ENCODE assay signal across 12 cellular contexts in genomic region chr9:21852751-21853150, GRCh38. TPM values are rescaled to one million over a fixed set of nuclear protein-coding genes. Genes with fewer than 3 reads are reported as not detected.
DNase-seq lines count a peak whose midpoint lies in the region; ATAC-seq, FAIRE-seq and TF ChIP-seq lines count a peak whose summit lies in the region.
"Had no signal": no experiment of that assay in that cellular context is flagged by ENCODE, and none has a peak within 500 bp of the region (broad histone marks: within the 10 kb centered on the region; RNA-seq: fewer than 3 reads in every experiment).

No MANE protein-coding gene starts in this region.

- intact Hi-C loops in testis (cut with DNase I; ENCODE audit: low total_unique reads): no loop called here

- peak overlapping the region; percentile 59 for H3K27ac ChIP-seq in RWPE2 (ENCODE audit: poor library complexity, severe bottlenecking)
- H3K27ac ChIP-seq in testis: no peak overlapping the region
- no peak overlapping the region for H3K27ac ChIP-seq in gastroesophageal sphincter
- H3K27ac ChIP-seq: adrenal gland, BLaER1, WERI-Rb-1 had no signal

- H3K4me3 ChIP-seq in RWPE2 (ENCODE audit: severe bottlenecking): no peak overlapping the region
- no peak overlapping the region for H3K4me3 ChIP-seq in testis
- no peak overlapping the region for H3K4me3 ChIP-seq in gastroesophageal sphincter
- H3K4me3 ChIP-seq: adrenal gland, BLaER1 had no signal

- H3K4me1 ChIP-seq in RWPE2 (ENCODE audit: insufficient read depth, poor library complexity, severe bottlenecking) (peaks cover 34% of the 10 kb centered on the region), testis (no peaks in the 10 kb centered on the region), gastroesophageal sphincter (peaks cover 0 to 6% (median 0%) of the 10 kb centered on the region in 3 donors)

- no peak for TF ChIP-seq POLR2A in GM12891 (IDR thresholded peaks at IDR 0.05; ENCODE audit: low read depth, low read length)
- no peak for TF ChIP-seq POLR2A in testis (IDR thresholded peaks at IDR 0.05)
- TF ChIP-seq POLR2A in gastroesophageal sphincter (IDR thresholded peaks at IDR 0.05): no peak

- no peak for FAIRE-seq in GM12891 (lab: Jason Lieb, UNC)

- H3K27me3 ChIP-seq in RWPE2 (ENCODE audit: insufficient read depth, poor library complexity, severe bottlenecking) (no peaks in the 10 kb centered on the region), testis (no peaks in the 10 kb centered on the region), gastroesophageal sphincter (no peaks in the 10 kb centered on the region)
- H3K27me3 ChIP-seq: adrenal gland, BLaER1 had no signal

- no peak for TF ChIP-seq CTCF in RWPE2 (IDR thresholded peaks at IDR 0.05; ENCODE audit: poor library complexity, severe bottlenecking)
- TF ChIP-seq CTCF in testis (IDR thresholded peaks at IDR 0.05): no peak
- no peak for TF ChIP-seq CTCF in gastroesophageal sphincter (IDR thresholded peaks at IDR 0.05)
- TF ChIP-seq CTCF in omental fat pad (IDR thresholded peaks at IDR 0.05): no peak

- H3K9me3 ChIP-seq in RWPE2 (ENCODE audit: severe bottlenecking) (no peaks in the 10 kb centered on the region), testis (no peaks in the 10 kb centered on the region), gastroesophageal sphincter (peaks cover 0 to 17% (median 0%) of the 10 kb centered on the region in 3 donors)
- H3K9me3 ChIP-seq: adrenal gland had no signal

- WGBS in testis, 2 donors: 71 to 73% methylated on average over 3 of the region's 3 CpGs
- WGBS in gastroesophageal sphincter (ENCODE audit: low coverage in 1 of 2), 2 donors: 57 to 58% methylated on average over 3 of the region's 3 CpGs

- no peak for TF ChIP-seq EP300 in gastroesophageal sphincter (IDR thresholded peaks at IDR 0.05)

- H3K36me3 ChIP-seq in RWPE2 (ENCODE audit: low read depth) (peaks cover 57% of the 10 kb centered on the region), testis (ENCODE audit: low read depth, missing control alignments) (no peaks in the 10 kb centered on the region), gastroesophageal sphincter (peaks cover 0 to 70% of the 10 kb centered on the region in 2 donors)
- H3K36me3 ChIP-seq: adrenal gland, WERI-Rb-1 had no signal

- no peak for DNase-seq in GM12891 (ENCODE audit: insufficient read length, low spot score)
- no peak for DNase-seq in RWPE2 (ENCODE audit: low spot score)
- DNase-seq in testis: no peak
- DNase-seq in omental fat pad (ENCODE audit: low spot score): no peak
- DNase-seq in foreskin melanocyte: no peak
- DNase-seq: adrenal gland, posterior cingulate gyrus, WERI-Rb-1 had no signal

- peak; percentile 90 for ATAC-seq in GM19372 (IDR thresholded peaks at IDR 0.05; ENCODE audit: low read depth, unreplicated experiment)
- ATAC-seq in HG02884 (IDR thresholded peaks at IDR 0.05; ENCODE audit: unreplicated experiment): peak; percentile 99
- no peak for ATAC-seq in RWPE2 (ENCODE audit: low read depth)
- ATAC-seq in gastroesophageal sphincter: no peak
- no peak for ATAC-seq in omental fat pad (ENCODE audit: low FRiP score)

TF ChIP-seq in GM12891, 5 proteins besides CTCF, POLR2A, EP300 and RAD21:
- TF ChIP-seq PAX5 (IDR thresholded peaks at IDR 0.05; ENCODE audit: insufficient read depth, low read length, severe bottlenecking) (no peak), SPI1 (IDR thresholded peaks at IDR 0.05; ENCODE audit: low read depth, low read length) (peak; percentile 49)

RNA-seq across cellular contexts. Expression of gene MTAP, which starts 50.3 kb away (rescaled TPM):
- 6.9 TPM for polyA plus RNA-seq in GM12891 (2012; ENCODE audit: low read depth, missing spikeins)
- 10 to 100 TPM; 19.3 to 21.2 TPM for total RNA-seq in testis
- 18.2 TPM for polyA plus RNA-seq in testis (ENCODE audit: insufficient read depth, low read depth, low replicate concordance)
- 10 to 100 TPM; 23.2 to 31.4 (median 29.1) TPM for total RNA-seq in gastroesophageal sphincter
- 10 to 100 TPM; 22.2 to 27.0 (median 25.4) TPM for total RNA-seq in omental fat pad

Comparison
In these comparisons a context has a peak if more than half of its experiments do, and no peak if none do; other contexts are left out.
1. ATAC-seq: peak in GM19372 (single experiment) and HG02884 (single experiment); none in RWPE2 (single experiment), gastroesophageal sphincter (single experiment) and omental fat pad (single experiment).